ENCODE assay signal across 27 cellular contexts in genomic region chr15:31012455-31012854, GRCh38.
"Had no signal": no experiment of that assay in that cellular context is flagged by ENCODE, and none has a peak within 500 bp of the region (broad histone marks: within the 10 kb centered on the region; RNA-seq: fewer than 3 reads in every experiment).

No MANE protein-coding gene starts in this region.

- H3K27me3 Mint-ChIP-seq: dendritic cell treated with granulocyte-macrophage colony-stimulating factor and Interleukin-4, amounts not matched to agents 40 ng/mL and 50 ng/mL, for 4 days; naive B cell had no signal

- H3K27ac Mint-ChIP-seq: dendritic cell treated with granulocyte-macrophage colony-stimulating factor and Interleukin-4, amounts not matched to agents 40 ng/mL and 50 ng/mL, for 4 days; endodermal cell; immature natural killer cell; mesothelial cell of epicardium had no signal

- H3K4me3 Mint-ChIP-seq: dendritic cell treated with granulocyte-macrophage colony-stimulating factor and Interleukin-4, amounts not matched to agents 40 ng/mL and 50 ng/mL, for 4 days; effector memory CD8-positive, alpha-beta T cell; endodermal cell; immature natural killer cell; mesothelial cell of epicardium had no signal

- H3K27me3 ChIP-seq: colonic mucosa, esophagus squamous epithelium, gastroesophageal sphincter, heart left ventricle, hepatocyte, left lung had no signal

- H3K4me3 ChIP-seq: colonic mucosa, esophagus squamous epithelium, gastroesophageal sphincter, heart left ventricle, hepatocyte, left lung, lower lobe of right lung, mucosa of descending colon had no signal

- H3K4me2 ChIP-seq: hepatocyte had no signal

- H3K9me3 ChIP-seq: colonic mucosa had no signal

- H3K36me3 ChIP-seq: colonic mucosa, esophagus squamous epithelium, gastroesophageal sphincter, heart left ventricle, left lung, lower lobe of right lung had no signal

- H3K4me1 ChIP-seq: colonic mucosa, gastroesophageal sphincter, heart left ventricle, left lung had no signal

- H3K79me2 ChIP-seq: hepatocyte had no signal

- DNase-seq: colonic mucosa; cortex of kidney; effector CD8-positive, alpha-beta T cell; effector memory CD8-positive, alpha-beta T cell; endodermal cell; erythroblast; esophagus squamous epithelium; foreskin fibroblast; foreskin melanocyte; heart left ventricle; hypothalamus; immature natural killer cell; islet precursor cell; left cardiac atrium; left lung; left ventricle myocardium superior; lower lobe of right lung; mesenchymal stem cell; mucosa of descending colon; naive B cell had no signal

- ATAC-seq: effector memory CD8-positive, alpha-beta T cell; esophagus mucosa; gastroesophageal sphincter; heart left ventricle; left cardiac atrium; left lung; left ventricle myocardium superior; lower lobe of right lung; mucosa of descending colon had no signal

- FAIRE-seq: endometrium had no signal

- H2AFZ ChIP-seq: hepatocyte had no signal

- H3K27ac ChIP-seq: colonic mucosa, epithelial cell of prostate, esophagus squamous epithelium, gastroesophageal sphincter, heart left ventricle, hepatocyte, left lung, lower lobe of right lung had no signal
